32 cellular contexts compared by ENCODE assay signal in genomic region chr14:60171690-60172089, GRCh38.
"Had no signal": no experiment of that assay in that cellular context is flagged by ENCODE, and none has a peak within 500 bp of the region (broad histone marks: within the 10 kb centered on the region; RNA-seq: fewer than 3 reads in every experiment).

No MANE protein-coding gene starts in this region.

- H3K4me3 ChIP-seq: adrenal gland, body of pancreas, esophagus muscularis mucosa, gastrocnemius medialis, heart left ventricle had no signal

- H3K4me1 ChIP-seq: adrenal gland, body of pancreas had no signal

- FAIRE-seq: colon had no signal

- H3K36me3 ChIP-seq: adrenal gland, esophagus muscularis mucosa, gastrocnemius medialis, heart left ventricle had no signal

- ATAC-seq: activated CD8-positive, alpha-beta T cell treated with anti-CD3 and anti-CD28 coated beads for 36 hours; activated naive CD8-positive, alpha-beta T cell treated with anti-CD3 and anti-CD28 coated beads, Interleukin-2, amount 50 U/mL, for 24 hours; activated T-cell treated with anti-CD3 and anti-CD28 coated beads, Interleukin-2, amount 50 U/mL, for 4 hours; activated T-helper 17 cell treated with anti-CD3 and anti-CD28 coated beads, Interleukin-2, amount 50 U/mL, for 72 hours; body of pancreas; effector memory CD8-positive, alpha-beta T cell; foreskin keratinocyte; gastrocnemius medialis; heart left ventricle; T-helper 17 cell; WTC11 had no signal

- H3K27ac ChIP-seq: adrenal gland, body of pancreas, esophagus muscularis mucosa, foreskin keratinocyte, gastrocnemius medialis, heart left ventricle had no signal

- DNase-seq: activated CD4-positive, alpha-beta T cell treated with anti-CD3 and anti-CD28 coated beads for 1 hour; activated CD4-positive, alpha-beta T cell treated with anti-CD3 and anti-CD28 coated beads for 4 hours; activated CD4-positive, alpha-beta T cell treated with anti-CD3 and anti-CD28 coated beads, Interleukin-2, amount 10 ng/mL, durations not matched to agents 7 days and 5 days; activated CD4-positive, alpha-beta T cell treated with anti-CD3 and anti-CD28 coated beads, Interleukin-2, amount 50 U/mL, for 4 hours; activated CD8-positive, alpha-beta memory T cell treated with anti-CD3 and anti-CD28 coated beads for 24 hours; activated CD8-positive, alpha-beta T cell treated with anti-CD3 and anti-CD28 coated beads for 36 hours; activated effector memory CD4-positive, alpha-beta T cell treated with Interleukin-2 at 50 U/mL for 16 hours; activated gamma-delta T cell treated with Interleukin-2 at 50 U/mL for 16 hours; activated naive CD4-positive, alpha-beta T cell treated with Interleukin-2 at 50 U/mL for 16 hours; activated naive CD8-positive, alpha-beta T cell treated with anti-CD3 and anti-CD28 coated beads for 36 hours; activated naive CD8-positive, alpha-beta T cell treated with anti-CD3 and anti-CD28 coated beads, Interleukin-2, amount 50 U/mL, for 24 hours; activated T-cell treated with anti-CD3 and anti-CD28 coated beads, Interleukin-2, amount 50 U/mL, for 4 hours; adrenal gland; amygdala; aorta; body of pancreas; caudate nucleus; cortex of kidney; dermis blood vessel endothelial cell; effector CD4-positive, alpha-beta T cell; effector memory CD8-positive, alpha-beta T cell; erythroblast; foreskin keratinocyte; gastrocnemius medialis; glutamatergic neuron; heart left ventricle; T-helper 17 cell; T1000 had no signal

- H3K27me3 ChIP-seq: adrenal gland, body of pancreas, esophagus muscularis mucosa, foreskin keratinocyte, gastrocnemius medialis, heart left ventricle had no signal

- H3K9me3 ChIP-seq: adrenal gland, body of pancreas, esophagus muscularis mucosa, gastrocnemius medialis, heart left ventricle had no signal
